In the genomic region with DNA sequence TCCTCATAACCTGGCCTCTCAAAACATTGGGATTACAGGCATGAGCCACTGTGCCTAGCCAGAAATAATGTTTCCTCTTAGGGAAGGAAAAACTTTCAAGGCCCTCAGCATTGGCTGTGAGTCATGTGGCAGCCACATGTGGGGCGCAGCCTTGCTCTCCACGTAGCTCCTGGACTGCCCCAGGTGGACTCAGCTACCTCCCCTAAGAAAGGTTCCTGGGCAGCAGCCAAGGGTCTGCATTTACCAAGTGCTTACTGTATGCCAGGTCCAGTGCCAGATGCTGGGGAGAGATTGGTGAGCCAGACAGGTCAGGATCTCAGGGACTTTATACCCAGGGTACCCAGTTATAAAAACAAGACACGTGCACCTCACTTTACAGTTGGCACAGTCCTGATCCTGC, we compare ENCODE assay signal across 27 cellular contexts. TPM values are rescaled to one million over a fixed set of nuclear protein-coding genes. Genes with fewer than 3 reads are reported as not detected.
A peak's percentile ranks its signal among the peaks of the same experiment; 100 is the strongest.
DNase-seq lines count a peak whose midpoint lies in the region; ATAC-seq and TF ChIP-seq lines count a peak whose summit lies in the region.
"Had no signal": no experiment of that assay in that cellular context is flagged by ENCODE, and none has a peak within 500 bp of the region (broad histone marks: within the 10 kb centered on the region; RNA-seq: fewer than 3 reads in every experiment).

No MANE protein-coding gene starts in this region.

- DNase-seq in ELR (ENCODE audit: low read depth) (peak; percentile 66), HT1080 (ENCODE audit: low read depth) (peak; percentile 30), body of pancreas (peak in 3 of 4 donors; percentile 32 to 77 (median 59)), foreskin keratinocyte (peak in 1 of 2 donors; percentile 47), T-helper 17 cell (no peak)
- DNase-seq in naive thymus-derived CD8-positive, alpha-beta T cell, result no peak
- DNase-seq: activated CD4-positive, alpha-beta T cell treated with anti-CD3 and anti-CD28 coated beads for 36 hours; activated CD8-positive, alpha-beta memory T cell treated with anti-CD3 and anti-CD28 coated beads, Interleukin-2, amount 10 ng/mL, durations not matched to agents 7 days and 5 days; activated naive CD4-positive, alpha-beta T cell treated with anti-CD3 and anti-CD28 coated beads, Interleukin-2, amount 10 ng/mL, durations not matched to agents 7 days and 5 days; CD8-positive, alpha-beta T cell; cerebellar nuclear complex; DMS153; glutamatergic neuron; left colon; mesendoderm; naive B cell; NCI-H1436 treated with DMSO at 0.1 percent for 48 hours; NCI-H524 treated with DMSO at 0.1 percent for 48 hours; retina; SHP77 treated with DMSO at 0.1 percent for 48 hours; stimulated activated CD4-positive, alpha-beta T cell treated with anti-CD3 and anti-CD28 coated beads, Interleukin-12 subunit alpha, Interleukin-12 subunit beta, amount 100 ng/mL, for 4 hours; T-cell; tibial artery had no signal

- no peak for TF ChIP-seq CTCF in body of pancreas (IDR thresholded peaks at IDR 0.05)
- no peak for TF ChIP-seq CTCF in foreskin keratinocyte (conservative IDR thresholded peaks at IDR 0.05)

- H3K36me3 ChIP-seq in body of pancreas (replicated peaks in 1 of 2; ENCODE audit: insufficient read depth in 1 of 2, low read depth in 2 of 2), result no peaks in the 10 kb centered on the region
- H3K36me3 ChIP-seq: tibial artery had no signal

- intact Hi-C loops in body of pancreas (cut with DNase I), result no loop called here

- peaks cover 11% of the 10 kb centered on the region for H3K4me1 ChIP-seq in body of pancreas
- peaks cover 5% of the 10 kb centered on the region for H3K4me1 ChIP-seq in foreskin keratinocyte

- no peak overlapping the region for H3K27ac Mint-ChIP-seq in T-helper 17 cell
- no peak overlapping the region for H3K27ac Mint-ChIP-seq in naive thymus-derived CD8-positive, alpha-beta T cell
- H3K27ac Mint-ChIP-seq: activated CD4-positive, alpha-beta T cell treated with anti-CD3 and anti-CD28 coated beads for 36 hours; activated CD8-positive, alpha-beta memory T cell treated with anti-CD3 and anti-CD28 coated beads, Interleukin-2, amount 10 ng/mL, durations not matched to agents 7 days and 5 days; activated naive CD4-positive, alpha-beta T cell treated with anti-CD3 and anti-CD28 coated beads, Interleukin-2, amount 10 ng/mL, durations not matched to agents 7 days and 5 days; CD8-positive, alpha-beta T cell; IgD-negative memory B cell; naive B cell; stimulated activated naive CD8-positive, alpha-beta T cell treated with anti-CD3 and anti-CD28 coated beads, Interleukin-15, Interleukin-2, amounts not matched to agents 100 ng/mL and 50 ng/mL, for 24 hours; T-cell had no signal

- ATAC-seq in body of pancreas (no peak), foreskin keratinocyte (peak; percentile 57), HG03571 (IDR thresholded peaks at IDR 0.05; ENCODE audit: unreplicated experiment) (no peak), T-helper 17 cell (no peak)
- no peak for ATAC-seq in naive thymus-derived CD8-positive, alpha-beta T cell
- ATAC-seq: activated CD4-positive, alpha-beta T cell treated with anti-CD3 and anti-CD28 coated beads for 36 hours; activated CD8-positive, alpha-beta memory T cell treated with anti-CD3 and anti-CD28 coated beads, Interleukin-2, amount 10 ng/mL, durations not matched to agents 7 days and 5 days; CD8-positive, alpha-beta T cell; GM12878; left colon; T-cell had no signal

- H3K9me3 Mint-ChIP-seq in naive thymus-derived CD8-positive, alpha-beta T cell, result no peaks in the 10 kb centered on the region
- H3K9me3 Mint-ChIP-seq: activated naive CD4-positive, alpha-beta T cell treated with anti-CD3 and anti-CD28 coated beads, Interleukin-2, amount 10 ng/mL, durations not matched to agents 7 days and 5 days; CD8-positive, alpha-beta T cell; IgD-negative memory B cell; stimulated activated naive CD8-positive, alpha-beta T cell treated with anti-CD3 and anti-CD28 coated beads, Interleukin-15, Interleukin-2, amounts not matched to agents 100 ng/mL and 50 ng/mL, for 24 hours; T-cell had no signal

- WGBS in body of pancreas, 2 donors, result 31 to 43% methylated on average over 3 of the region's 3 CpGs

- H3K27ac ChIP-seq in body of pancreas (no peak overlapping the region), foreskin keratinocyte (no peak overlapping the region)
- H3K27ac ChIP-seq: tibial artery had no signal

- peaks cover 2% of the 10 kb centered on the region for H3K4me1 Mint-ChIP-seq in T-helper 17 cell
- peaks cover 1 to 5% (median 4%) of the 10 kb centered on the region in 4 donors for H3K4me1 Mint-ChIP-seq in naive thymus-derived CD8-positive, alpha-beta T cell

- no peak overlapping the region for H3K4me3 Mint-ChIP-seq in T-helper 17 cell
- no peak overlapping the region for H3K4me3 Mint-ChIP-seq in naive thymus-derived CD8-positive, alpha-beta T cell
- H3K4me3 Mint-ChIP-seq: activated CD4-positive, alpha-beta T cell treated with anti-CD3 and anti-CD28 coated beads for 36 hours; activated CD8-positive, alpha-beta memory T cell treated with anti-CD3 and anti-CD28 coated beads, Interleukin-2, amount 10 ng/mL, durations not matched to agents 7 days and 5 days; activated naive CD4-positive, alpha-beta T cell treated with anti-CD3 and anti-CD28 coated beads, Interleukin-2, amount 10 ng/mL, durations not matched to agents 7 days and 5 days; CD8-positive, alpha-beta T cell; IgD-negative memory B cell; naive B cell; stimulated activated naive CD8-positive, alpha-beta T cell treated with anti-CD3 and anti-CD28 coated beads, Interleukin-15, Interleukin-2, amounts not matched to agents 100 ng/mL and 50 ng/mL, for 24 hours; T-cell had no signal

- POLR2A ChIA-PET in naive thymus-derived CD8-positive, alpha-beta T cell (lab: Charles Lee), result interaction anchor here (0.6 kb wide), 1 partner anchor 13 kb away, joined by 8 read pairs; no protein-coding TSS in a partner anchor

- H3K4me3 ChIP-seq in body of pancreas, result no peak overlapping the region
- H3K4me3 ChIP-seq: GM12878, tibial artery had no signal

- TF ChIP-seq POLR2A in body of pancreas (IDR thresholded peaks at IDR 0.05), result no peak

- H3K36me3 Mint-ChIP-seq in T-helper 17 cell (ENCODE audit: low read depth), result peaks cover 6% of the 10 kb centered on the region
- no peaks in the 10 kb centered on the region for H3K36me3 Mint-ChIP-seq in naive thymus-derived CD8-positive, alpha-beta T cell
- H3K36me3 Mint-ChIP-seq: activated CD8-positive, alpha-beta memory T cell treated with anti-CD3 and anti-CD28 coated beads, Interleukin-2, amount 10 ng/mL, durations not matched to agents 7 days and 5 days; activated naive CD4-positive, alpha-beta T cell treated with anti-CD3 and anti-CD28 coated beads, Interleukin-2, amount 10 ng/mL, durations not matched to agents 7 days and 5 days; CD8-positive, alpha-beta T cell; naive B cell; T-cell had no signal

- H3K9me3 ChIP-seq in body of pancreas (no peaks in the 10 kb centered on the region), T-helper 17 cell (ENCODE audit: control insufficient read depth, low read length, poor library complexity, severe bottlenecking) (no peaks in the 10 kb centered on the region)
- H3K9me3 ChIP-seq: tibial artery had no signal

- peaks cover 34% of the 10 kb centered on the region for H3K27me3 Mint-ChIP-seq in T-helper 17 cell
- peaks cover 8 to 32% (median 9%) of the 10 kb centered on the region in 5 donors for H3K27me3 Mint-ChIP-seq in naive thymus-derived CD8-positive, alpha-beta T cell

- H3K27me3 ChIP-seq in body of pancreas (no peaks in the 10 kb centered on the region), foreskin keratinocyte (peaks cover 17% of the 10 kb centered on the region)

RNA-seq across cellular contexts. Expression of gene TRPV4, which starts 3.7 kb away (rescaled TPM):
- 0.50 and 0.72 TPM in 2 replicates for total RNA-seq in HT1080 (2014; rRNA removed; shearing (Covaris generic))
- 2.0 and 2.2 TPM in 2 replicates for polyA plus RNA-seq in HT1080 (2015; cell fraction: cytosol; rRNA removed)
- 3.0 and 4.5 TPM in 2 replicates for polyA plus RNA-seq in HT1080 (2015; cell fraction: nucleus; rRNA removed)
- total RNA-seq in body of pancreas (1 to 10 TPM; 5.2 to 6.3 TPM), foreskin keratinocyte (0.82 and 1.5 TPM in 2 replicates), T-helper 17 cell (not detected)
- 0.71 and 1.2 TPM in 2 replicates for polyA plus RNA-seq in foreskin keratinocyte
- not detected for total RNA-seq in naive thymus-derived CD8-positive, alpha-beta T cell
- not detected for polyA plus RNA-seq in naive thymus-derived CD8-positive, alpha-beta T cell
- total RNA-seq: activated CD4-positive, alpha-beta T cell treated with anti-CD3 and anti-CD28 coated beads for 36 hours; activated CD8-positive, alpha-beta memory T cell treated with anti-CD3 and anti-CD28 coated beads, Interleukin-2, amount 10 ng/mL, durations not matched to agents 7 days and 5 days; CD8-positive, alpha-beta T cell; GM12878; T-cell had no signal
- polyA plus RNA-seq: GM12878, IgD-negative memory B cell had no signal

RNA-seq across cellular contexts. Expression of gene GLTP, which starts 43.4 kb away (rescaled TPM):
- total RNA-seq in HT1080 (2014; rRNA removed; shearing (Covaris generic)), result 61.4 and 76.5 TPM in 2 replicates
- polyA plus RNA-seq in HT1080 (2015; cell fraction: cytosol; rRNA removed), result 51.4 and 55.5 TPM in 2 replicates
- 12.8 and 15.3 TPM in 2 replicates for polyA plus RNA-seq in HT1080 (2015; cell fraction: nucleus; rRNA removed)
- total RNA-seq in body of pancreas, result 10 to 100 TPM; 21.1 to 27.8 TPM
- 47.9 and 52.6 TPM in 2 replicates for total RNA-seq in foreskin keratinocyte
- 32.6 and 35.4 TPM in 2 replicates for polyA plus RNA-seq in foreskin keratinocyte
- total RNA-seq in T-helper 17 cell, result 10 to 100 TPM; 28.3 to 29.4 TPM
- total RNA-seq in naive thymus-derived CD8-positive, alpha-beta T cell, result 10 to 100 TPM; 21.2 to 21.8 TPM
- 10 to 100 TPM; 29.7 to 41.7 (median 41.1) TPM for polyA plus RNA-seq in naive thymus-derived CD8-positive, alpha-beta T cell

Comparison
In these comparisons a context has a peak if more than half of its experiments do, and no peak if none do; other contexts are left out.
1. DNase-seq: peak in ELR (single experiment), HT1080 (single experiment) and body of pancreas (3 of 4); none in T-helper 17 cell (0 of 3) and naive thymus-derived CD8-positive, alpha-beta T cell (0 of 10).